ENCODE assay signal across 10 cellular contexts in the genomic region with DNA sequence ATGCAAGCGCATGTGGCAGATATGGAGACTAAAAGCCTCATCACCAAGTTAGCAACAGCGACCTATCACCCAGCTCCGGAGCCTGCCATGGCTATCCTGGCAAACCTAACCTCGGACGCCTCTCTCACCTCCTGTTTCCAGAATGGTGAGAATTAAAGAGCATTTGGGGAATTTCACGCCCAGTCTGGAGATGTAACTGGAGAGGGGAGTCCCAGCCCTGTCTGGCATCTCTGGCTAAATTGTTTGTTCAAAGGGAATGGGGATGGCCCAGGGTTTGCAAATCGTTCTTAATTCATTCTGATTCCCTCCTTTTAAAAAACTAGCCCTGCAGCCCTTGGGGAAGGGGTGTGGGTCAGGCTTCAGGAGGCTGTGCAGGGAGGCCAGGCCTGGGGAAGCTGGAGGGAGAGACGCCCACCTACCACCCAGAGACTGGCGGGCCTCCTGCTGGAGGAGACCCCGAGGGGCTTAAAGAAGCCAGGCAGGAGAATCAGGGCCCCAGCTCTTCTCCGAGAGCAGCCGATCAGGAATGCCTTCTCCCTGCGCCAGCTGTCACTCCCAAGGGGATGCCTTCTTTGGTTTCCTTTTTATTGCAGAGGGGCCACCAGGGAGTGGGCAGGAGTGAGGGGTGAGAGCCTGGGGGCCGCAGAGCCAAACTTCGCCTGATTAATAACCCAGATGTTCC. TPM values are rescaled to one million over a fixed set of nuclear protein-coding genes. Genes with fewer than 3 reads are reported as not detected.
DNase-seq lines count a peak whose midpoint lies in the region; ATAC-seq, FAIRE-seq and TF ChIP-seq lines count a peak whose summit lies in the region.
"Had no signal": no experiment of that assay in that cellular context is flagged by ENCODE, and none has a peak within 500 bp of the region (broad histone marks: within the 10 kb centered on the region; RNA-seq: fewer than 3 reads in every experiment).

No MANE protein-coding gene starts in this region.

- H3K9me2 ChIP-seq in GM23338 (ENCODE audit: insufficient read depth): no peaks in the 10 kb centered on the region

- no peaks in the 10 kb centered on the region for H3K36me3 Mint-ChIP-seq in GM23338 (ENCODE audit: low read depth)

- DNase-seq in GM23338 (ENCODE audit: low spot score) (no peak), keratinocyte (ENCODE audit: low read depth, low spot score) (no peak), erythroblast (lab: John Stamatoyannopoulos, UW) (no peak), NCI-H1694 (lab: John Stamatoyannopoulos, UW) (no peak), HCEC 1CT (no peak)
- DNase-seq: NCI-H1417 had no signal

- no peak for TF ChIP-seq POLR2A in erythroblast (IDR thresholded peaks at IDR 0.05; ENCODE audit: low read length)

- peaks cover 7% of the 10 kb centered on the region; the same call in 1 of the 2 replicates for H3K27me3 ChIP-seq in GM23338 (ENCODE audit: insufficient read depth)
- H3K27me3 ChIP-seq in keratinocyte (ENCODE audit: control insufficient read depth, extremely low read depth, insufficient read depth, low read length): peaks cover 6% of the 10 kb centered on the region

- TF ChIP-seq CTCF in GM23338 (conservative IDR thresholded peaks at IDR 0.05; ENCODE audit: low read depth in 2 of 2) (no peak), WI38 (IDR thresholded peaks at IDR 0.05; ENCODE audit: low read depth, low read length) (no peak), keratinocyte (optimal IDR thresholded peaks at IDR 0.05 in 1 of 3, IDR thresholded peaks at IDR 0.05 in 1 of 3, conservative IDR thresholded peaks at IDR 0.05 in 1 of 3; ENCODE audit: extremely low read depth in 1 of 3, insufficient read depth in 2 of 3, low read length in 3 of 3) (no peak)

- peaks cover 36% of the 10 kb centered on the region for H3K4me1 Mint-ChIP-seq in GM23338

- H4K20me1 ChIP-seq in GM23338 (replicated peaks; ENCODE audit: insufficient read depth) (no peaks in the 10 kb centered on the region), keratinocyte (ENCODE audit: control insufficient read depth, extremely low read depth, insufficient read depth, low read length) (no peaks in the 10 kb centered on the region)

- H3K4me2 ChIP-seq in GM23338: peak overlapping the region; percentile 95
- H3K4me2 ChIP-seq in keratinocyte (ENCODE audit: control insufficient read depth, extremely low read depth, insufficient read depth, low read depth, low read length): peak overlapping the region; percentile 87

- no peak overlapping the region for H3K27ac ChIP-seq in GM23338 (ENCODE audit: low read depth)
- no peak overlapping the region for H3K27ac ChIP-seq in keratinocyte (ENCODE audit: control insufficient read depth, insufficient read depth, low read length)
- peak overlapping the region in 16 of 21 experiments; percentile 17 to 93 (median 82) for H3K27ac ChIP-seq in skin epidermis

- no peaks in the 10 kb centered on the region for H3K9me1 ChIP-seq in keratinocyte (ENCODE audit: control insufficient read depth, extremely low read depth, insufficient read depth, low read length)

- H3K36me3 ChIP-seq in GM23338 (ENCODE audit: insufficient read depth) (no peaks in the 10 kb centered on the region), keratinocyte (ENCODE audit: control insufficient read depth in 2 of 2, extremely low read depth in 1 of 2, insufficient read depth in 2 of 2, low read length in 2 of 2) (no peaks in the 10 kb centered on the region)

- H2AFZ ChIP-seq in GM23338: peak overlapping the region; percentile 91; the same call in 1 of the 2 replicates
- peak overlapping the region; percentile 37 for H2AFZ ChIP-seq in keratinocyte (ENCODE audit: control insufficient read depth, low read length)

- 0 out of 2 replicates have a peak, but pooled peaks cover 9% of the 10 kb centered on the region for H3F3A ChIP-seq in GM23338 (replicated peaks; ENCODE audit: low read depth)

- H3K4me3 ChIP-seq in GM23338: peak overlapping the region; percentile 80
- H3K4me3 ChIP-seq in WI38 (ENCODE audit: low read depth, low read length): peak overlapping the region; percentile 71
- peak overlapping the region in 2 of 3 experiments; percentile 59 to 75 for H3K4me3 ChIP-seq in keratinocyte (ENCODE audit: control insufficient read depth in 2 of 3, extremely low read depth in 1 of 3, insufficient read depth in 2 of 3, low read depth in 1 of 3, low read length in 3 of 3)
- peak overlapping the region in 4 of 7 experiments; percentile 49 to 72 (median 56) for H3K4me3 ChIP-seq in skin epidermis

- H3K79me2 ChIP-seq in GM23338 (replicated peaks; ENCODE audit: insufficient read depth): no peaks in the 10 kb centered on the region
- peaks cover 4% of the 10 kb centered on the region for H3K79me2 ChIP-seq in keratinocyte (ENCODE audit: control insufficient read depth, insufficient read depth, low read length)

- ATAC-seq in GM23338 (peak; percentile 2; the same call in 2 of the 3 replicates), GM19395 (IDR thresholded peaks at IDR 0.05; ENCODE audit: unreplicated experiment) (no peak)

- H3K9me3 Mint-ChIP-seq in GM23338: no peaks in the 10 kb centered on the region

- peak overlapping the region; percentile 78 for H3K4me3 Mint-ChIP-seq in GM23338

- H3K27ac Mint-ChIP-seq in GM23338: no peak overlapping the region

- no peaks in the 10 kb centered on the region for H3K9me3 ChIP-seq in keratinocyte (ENCODE audit: control insufficient read depth, low read depth, low read length)

- FAIRE-seq in keratinocyte (lab: Jason Lieb, UNC): no peak
- FAIRE-seq: RCC 7860 had no signal

- dilution Hi-C loops in keratinocyte (cut with MboI; ENCODE audit: extremely low pct_ligation_motif_present, low sequenced_read_pairs): no loop called here

- H3K4me1 ChIP-seq in GM23338 (ENCODE audit: insufficient read depth) (peaks cover 15% of the 10 kb centered on the region; the same call in 1 of the 2 replicates), keratinocyte (ENCODE audit: control insufficient read depth, extremely low read depth, insufficient read depth, low read length) (peaks cover 27% of the 10 kb centered on the region)

- H3K27me3 Mint-ChIP-seq in GM23338 (ENCODE audit: insufficient read depth, low read depth, poor library complexity): peaks cover 20% of the 10 kb centered on the region

- peak overlapping the region; percentile 52 for H3K9ac ChIP-seq in keratinocyte (ENCODE audit: control insufficient read depth, extremely low read depth, insufficient read depth, low read length)

TF ChIP-seq in GM23338, 12 proteins besides CTCF, POLR2A, EP300 and RAD21 (continues in another document):
- TF ChIP-seq ZNF331 (CRISPR knock-in tag; IDR thresholded peaks at IDR 0.05; ENCODE audit: low read depth): no peak
- TF ChIP-seq POLR2AphosphoS5 (IDR thresholded peaks at IDR 0.05; ENCODE audit: low read depth): no peak
- no peak for TF ChIP-seq STAT1 (IDR thresholded peaks at IDR 0.05; ENCODE audit: unreplicated experiment)
- no peak for TF ChIP-seq REST (IDR thresholded peaks at IDR 0.05; ENCODE audit: unreplicated experiment)
- no peak for TF ChIP-seq ZNF114 (CRISPR knock-in tag; IDR thresholded peaks at IDR 0.05)
- no peak for TF ChIP-seq CREB1 (CRISPR knock-in tag; IDR thresholded peaks at IDR 0.05; ENCODE audit: low read depth)
- no peak for TF ChIP-seq NANOG (IDR thresholded peaks at IDR 0.05; ENCODE audit: borderline replicate concordance)
- TF ChIP-seq JUNB (IDR thresholded peaks at IDR 0.05; ENCODE audit: unreplicated experiment): no peak

RNA-seq across cellular contexts. Expression of gene COL5A1, which starts 1.0 kb away (rescaled TPM):
- total RNA-seq in GM23338 (2014; rRNA removed; shearing (Covaris generic)): 12.3 and 13.1 TPM in 2 replicates
- 2.5 and 3.3 TPM in 2 replicates for polyA plus RNA-seq in GM23338 (2016; fragmentation: Nextera tagmentation; extraction: Ambion mirVana)
- 3.1 to 5.6 TPM (median 4.9 TPM) in 3 replicates for polyA plus RNA-seq in keratinocyte
- polyA plus RNA-seq in keratinocyte (2011; ENCODE audit: low read depth): 3.0 TPM
- 1.1 and 2.1 TPM in 2 replicates for polyA plus RNA-seq in keratinocyte (2011; cell fraction: cytosol; rRNA removed)
- 22.0 and 30.3 TPM in 2 replicates for polyA plus RNA-seq in keratinocyte (2011; cell fraction: nucleus; rRNA removed)
- 0.87 and 10.2 TPM in 2 replicates for polyA plus RNA-seq in keratinocyte (2012; ENCODE audit: low replicate concordance)
- polyA minus RNA-seq in keratinocyte: 6.7 to 22.0 TPM (median 12.5 TPM) in 3 replicates
- polyA minus RNA-seq in keratinocyte (2011; cell fraction: cytosol; rRNA and poly(A)+ RNA removed): 13.2 TPM
- 27.4 and 29.4 TPM in 2 replicates for polyA minus RNA-seq in keratinocyte (2011; cell fraction: nucleus; rRNA and poly(A)+ RNA removed)

Comparison
In these comparisons a context has a peak if more than half of its experiments do, and no peak if none do; other contexts are left out.
1. H3K27ac ChIP-seq: peak in skin epidermis (16 of 21); none in GM23338 (single experiment) and keratinocyte (single experiment).
2. Peak in every context shown above with its lines, with median percentiles within 50 percentile points of each other: H3K4me3 ChIP-seq.